Comparison of ENCODE assay signal across 17 cellular contexts in the genomic region with DNA sequence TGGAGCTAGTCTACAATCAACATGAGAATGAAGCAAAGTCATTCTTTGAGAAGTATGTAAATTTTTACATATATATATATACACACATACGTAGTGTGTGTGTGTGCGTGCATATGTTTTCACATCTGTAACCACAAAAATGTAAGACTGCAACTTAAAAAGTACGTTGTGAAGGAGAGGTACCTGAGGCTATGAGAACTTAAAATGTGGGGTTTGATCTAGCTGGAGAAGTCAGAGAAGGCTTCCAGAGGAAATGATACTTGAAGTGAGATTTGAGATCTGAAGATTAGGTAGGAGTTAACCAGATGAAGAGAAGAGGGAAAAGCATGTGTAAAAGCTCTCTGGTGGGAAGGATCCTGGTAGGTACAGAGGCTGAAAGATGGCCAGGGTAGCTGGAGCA. TPM values are rescaled to one million over a fixed set of nuclear protein-coding genes. Genes with fewer than 3 reads are reported as not detected.
DNase-seq lines count a peak whose midpoint lies in the region; ATAC-seq and TF ChIP-seq lines count a peak whose summit lies in the region.
"Had no signal": no experiment of that assay in that cellular context is flagged by ENCODE, and none has a peak within 500 bp of the region (broad histone marks: within the 10 kb centered on the region; RNA-seq: fewer than 3 reads in every experiment).

No MANE protein-coding gene starts in this region.

- intact Hi-C loops in left ventricle myocardium superior (cut with micrococcal nuclease): no loop called here

- peaks cover 17% of the 10 kb centered on the region for H3K36me3 Mint-ChIP-seq in activated T-cell treated with anti-CD3 and anti-CD28 coated beads, Interleukin-2, amount 50 U/mL, for 4 hours (ENCODE audit: insufficient read depth)
- H3K36me3 Mint-ChIP-seq in activated CD8-positive, alpha-beta T cell treated with anti-CD3 and anti-CD28 coated beads, Interleukin-2, amount 10 ng/mL, durations not matched to agents 7 days and 5 days (ENCODE audit: low read depth): peaks cover 36% of the 10 kb centered on the region
- H3K36me3 Mint-ChIP-seq in nephron progenitor cell (ENCODE audit: low read depth): peaks cover 25% of the 10 kb centered on the region

- DNase-seq in activated T-cell treated with anti-CD3 and anti-CD28 coated beads, Interleukin-2, amount 50 U/mL, for 4 hours: no peak
- no peak for DNase-seq in activated T-cell treated with anti-CD3 and anti-CD28 coated beads for 4 hours
- no peak for DNase-seq in activated CD8-positive, alpha-beta T cell treated with anti-CD3 and anti-CD28 coated beads, Interleukin-2, amount 10 ng/mL, durations not matched to agents 7 days and 5 days
- no peak for DNase-seq in nephron progenitor cell
- no peak for DNase-seq in SK-N-DZ (ENCODE audit: low spot score)
- DNase-seq in left ventricle myocardium superior: no peak
- DNase-seq: mesendoderm; naive thymus-derived CD8-positive, alpha-beta T cell; NCI-H1105; NCI-H2081; Peyer's patch; right cardiac atrium; SJCRH30; substantia nigra; WERI-Rb-1 had no signal

- ATAC-seq in activated T-cell treated with anti-CD3 and anti-CD28 coated beads, Interleukin-2, amount 50 U/mL, for 4 hours: peak; percentile 14 to 23
- ATAC-seq in HG02610 (IDR thresholded peaks at IDR 0.05; ENCODE audit: unreplicated experiment) (peak; percentile 58), GM21447 (IDR thresholded peaks at IDR 0.05; ENCODE audit: unreplicated experiment) (no peak), left ventricle myocardium superior (no peak)
- ATAC-seq in activated CD8-positive, alpha-beta T cell treated with anti-CD3 and anti-CD28 coated beads, Interleukin-2, amount 10 ng/mL, durations not matched to agents 7 days and 5 days: no peak
- ATAC-seq: naive thymus-derived CD8-positive, alpha-beta T cell; right cardiac atrium had no signal

- H3K27me3 Mint-ChIP-seq in activated T-cell treated with anti-CD3 and anti-CD28 coated beads, Interleukin-2, amount 50 U/mL, for 4 hours (ENCODE audit: low read depth): no peaks in the 10 kb centered on the region
- H3K27me3 Mint-ChIP-seq in activated CD8-positive, alpha-beta T cell treated with anti-CD3 and anti-CD28 coated beads, Interleukin-2, amount 10 ng/mL, durations not matched to agents 7 days and 5 days (ENCODE audit: low read depth): no peaks in the 10 kb centered on the region
- H3K27me3 Mint-ChIP-seq in nephron progenitor cell (ENCODE audit: low read depth, poor library complexity): no peaks in the 10 kb centered on the region
- H3K27me3 Mint-ChIP-seq: naive thymus-derived CD8-positive, alpha-beta T cell had no signal

- no peaks in the 10 kb centered on the region for H3K9me3 Mint-ChIP-seq in activated T-cell treated with anti-CD3 and anti-CD28 coated beads, Interleukin-2, amount 50 U/mL, for 4 hours
- H3K9me3 Mint-ChIP-seq in activated CD8-positive, alpha-beta T cell treated with anti-CD3 and anti-CD28 coated beads, Interleukin-2, amount 10 ng/mL, durations not matched to agents 7 days and 5 days (ENCODE audit: insufficient read depth): no peaks in the 10 kb centered on the region
- no peaks in the 10 kb centered on the region for H3K9me3 Mint-ChIP-seq in nephron progenitor cell
- H3K9me3 Mint-ChIP-seq: naive thymus-derived CD8-positive, alpha-beta T cell had no signal

- POLR2A ChIA-PET in activated CD8-positive, alpha-beta T cell treated with anti-CD3 and anti-CD28 coated beads, Interleukin-2, amount 10 ng/mL, durations not matched to agents 7 days and 5 days (lab: Charles Lee): interaction anchor here (0.6 kb wide), 1 partner anchor 507 kb away, joined by 3 read pairs; no protein-coding TSS in a partner anchor

- peaks cover 13% of the 10 kb centered on the region for H3K4me1 Mint-ChIP-seq in activated T-cell treated with anti-CD3 and anti-CD28 coated beads, Interleukin-2, amount 50 U/mL, for 4 hours (ENCODE audit: low read depth)
- H3K4me1 Mint-ChIP-seq in activated CD8-positive, alpha-beta T cell treated with anti-CD3 and anti-CD28 coated beads, Interleukin-2, amount 10 ng/mL, durations not matched to agents 7 days and 5 days (ENCODE audit: low read depth): peaks cover 25% of the 10 kb centered on the region
- peaks cover 8% of the 10 kb centered on the region for H3K4me1 Mint-ChIP-seq in nephron progenitor cell

- H3K27ac Mint-ChIP-seq in activated CD8-positive, alpha-beta T cell treated with anti-CD3 and anti-CD28 coated beads, Interleukin-2, amount 10 ng/mL, durations not matched to agents 7 days and 5 days: peak overlapping the region; percentile 23
- H3K27ac Mint-ChIP-seq in nephron progenitor cell: peak overlapping the region; percentile 27

- no peak overlapping the region for H3K4me3 Mint-ChIP-seq in activated T-cell treated with anti-CD3 and anti-CD28 coated beads, Interleukin-2, amount 50 U/mL, for 4 hours
- no peak overlapping the region for H3K4me3 Mint-ChIP-seq in activated CD8-positive, alpha-beta T cell treated with anti-CD3 and anti-CD28 coated beads, Interleukin-2, amount 10 ng/mL, durations not matched to agents 7 days and 5 days
- no peak overlapping the region for H3K4me3 Mint-ChIP-seq in nephron progenitor cell
- H3K4me3 Mint-ChIP-seq: naive thymus-derived CD8-positive, alpha-beta T cell had no signal

- CTCF ChIA-PET in activated CD8-positive, alpha-beta T cell treated with anti-CD3 and anti-CD28 coated beads, Interleukin-2, amount 10 ng/mL, durations not matched to agents 7 days and 5 days (lab: Charles Lee): interaction anchor here (1.0 to 1.6 kb wide), 3 partner anchors 23 to 456 kb away, joined by 3 to 5 read pairs (median 3); partner anchors contain the start of genes ATP5MK, CNNM2 and PDCD11

- TF ChIP-seq CTCF in nephron progenitor cell (IDR thresholded peaks at IDR 0.05): no peak

RNA-seq across cellular contexts. Expression of gene TAF5, which starts 5.8 kb away (rescaled TPM):
- 1 to 10 TPM; 6.9 to 9.6 (median 7.8) TPM for total RNA-seq in activated T-cell treated with anti-CD3 and anti-CD28 coated beads, Interleukin-2, amount 50 U/mL, for 4 hours
- 10 to 100 TPM; 14.5 to 14.8 TPM for total RNA-seq in activated CD8-positive, alpha-beta T cell treated with anti-CD3 and anti-CD28 coated beads, Interleukin-2, amount 10 ng/mL, durations not matched to agents 7 days and 5 days
- polyA plus RNA-seq in SK-N-DZ (2014; cell fraction: cytosol; rRNA removed): 22.3 and 23.1 TPM in 2 replicates
- polyA plus RNA-seq in SK-N-DZ (2014; cell fraction: nucleus; rRNA removed): 16.3 and 20.6 TPM in 2 replicates
- total RNA-seq in left ventricle myocardium superior: 2.8 TPM

RNA-seq across cellular contexts. Expression of gene PCGF6, which starts 22.6 kb away (rescaled TPM):
- total RNA-seq in activated T-cell treated with anti-CD3 and anti-CD28 coated beads, Interleukin-2, amount 50 U/mL, for 4 hours: 10 to 100 TPM; 15.8 to 18.1 (median 16.9) TPM
- total RNA-seq in activated CD8-positive, alpha-beta T cell treated with anti-CD3 and anti-CD28 coated beads, Interleukin-2, amount 10 ng/mL, durations not matched to agents 7 days and 5 days: 10 to 100 TPM; 14.9 to 17.2 TPM
- polyA plus RNA-seq in SK-N-DZ (2014; cell fraction: cytosol; rRNA removed): 41.0 and 41.5 TPM in 2 replicates
- 24.9 and 27.1 TPM in 2 replicates for polyA plus RNA-seq in SK-N-DZ (2014; cell fraction: nucleus; rRNA removed)
- total RNA-seq in left ventricle myocardium superior: 5.5 TPM

RNA-seq across cellular contexts. Expression of gene ATP5MK, which starts 22.7 kb away (rescaled TPM):
- 100 to 1,000 TPM; 426 to 450 (median 433) TPM for total RNA-seq in activated T-cell treated with anti-CD3 and anti-CD28 coated beads, Interleukin-2, amount 50 U/mL, for 4 hours
- 100 to 1,000 TPM; 360 to 363 TPM for total RNA-seq in activated CD8-positive, alpha-beta T cell treated with anti-CD3 and anti-CD28 coated beads, Interleukin-2, amount 10 ng/mL, durations not matched to agents 7 days and 5 days
- 1,779 and 2,169 TPM in 2 replicates for polyA plus RNA-seq in SK-N-DZ (2014; cell fraction: cytosol; rRNA removed)
- 713 and 889 TPM in 2 replicates for polyA plus RNA-seq in SK-N-DZ (2014; cell fraction: nucleus; rRNA removed)
- total RNA-seq in left ventricle myocardium superior: 1,234 TPM

RNA-seq across cellular contexts. Expression of gene PDCD11, which starts 22.9 kb away (rescaled TPM):
- total RNA-seq in activated T-cell treated with anti-CD3 and anti-CD28 coated beads, Interleukin-2, amount 50 U/mL, for 4 hours: 100 to 1,000 TPM; 122 to 127 (median 124) TPM
- total RNA-seq in activated CD8-positive, alpha-beta T cell treated with anti-CD3 and anti-CD28 coated beads, Interleukin-2, amount 10 ng/mL, durations not matched to agents 7 days and 5 days: 10 to 100 TPM; 57.1 to 57.4 TPM
- polyA plus RNA-seq in SK-N-DZ (2014; cell fraction: cytosol; rRNA removed): 34.7 and 34.9 TPM in 2 replicates
- polyA plus RNA-seq in SK-N-DZ (2014; cell fraction: nucleus; rRNA removed): 65.9 and 84.2 TPM in 2 replicates
- 12.1 TPM for total RNA-seq in left ventricle myocardium superior

Comparison
In these comparisons a context has a peak if more than half of its experiments do, and no peak if none do; other contexts are left out.
1. ATAC-seq: peak in activated T-cell treated with anti-CD3 and anti-CD28 coated beads, Interleukin-2, amount 50 U/mL, for 4 hours (2 of 2) and HG02610 (single experiment); none in activated CD8-positive, alpha-beta T cell treated with anti-CD3 and anti-CD28 coated beads, Interleukin-2, amount 10 ng/mL, durations not matched to agents 7 days and 5 days (single experiment), GM21447 (single experiment) and left ventricle myocardium superior (single experiment).